Comparison of ENCODE assay signal across 15 cellular contexts in genomic region chr6:47358440-47359225, GRCh38. TPM values are rescaled to one million over a fixed set of nuclear protein-coding genes. Genes with fewer than 3 reads are reported as not detected.
DNase-seq lines count a peak whose midpoint lies in the region; ATAC-seq, FAIRE-seq and TF ChIP-seq lines count a peak whose summit lies in the region.
"Had no signal": no experiment of that assay in that cellular context is flagged by ENCODE, and none has a peak within 500 bp of the region (broad histone marks: within the 10 kb centered on the region; RNA-seq: fewer than 3 reads in every experiment).

No MANE protein-coding gene starts in this region.

- TF ChIP-seq CTCF in HepG2 (CRISPR knock-in tag; IDR thresholded peaks at IDR 0.05) (no peak), right lobe of liver (IDR thresholded peaks at IDR 0.05) (no peak), foreskin fibroblast (IDR thresholded peaks at IDR 0.05; ENCODE audit: low read depth, low read length) (no peak)

- H3K79me2 ChIP-seq in HepG2 (ENCODE audit: insufficient read depth, low read length), result no peaks in the 10 kb centered on the region
- H3K79me2 ChIP-seq in Karpas-422 (ENCODE audit: low read length), result no peaks in the 10 kb centered on the region

- no peaks in the 10 kb centered on the region for H3K9me3 ChIP-seq in HepG2 (ENCODE audit: low read length)
- no peaks in the 10 kb centered on the region for H3K9me3 ChIP-seq in right lobe of liver
- H3K9me3 ChIP-seq in Karpas-422 (ENCODE audit: low read length), result no peaks in the 10 kb centered on the region

- H3K27ac ChIP-seq in HepG2 (ENCODE audit: extremely low read length, insufficient read depth, low read length) (no peak overlapping the region), right lobe of liver (no peak overlapping the region), Karpas-422 (ENCODE audit: low read length) (no peak overlapping the region)
- H3K27ac ChIP-seq: HL-60 had no signal

- TF ChIP-seq RAD21 in HepG2 (CRISPR knock-in tag; IDR thresholded peaks at IDR 0.05), result no peak

- ATAC-seq in HepG2 (no peak), right lobe of liver (no peak), HG02885 (IDR thresholded peaks at IDR 0.05; ENCODE audit: poor library complexity, unreplicated experiment) (peak; percentile 53), GM19397 (IDR thresholded peaks at IDR 0.05; ENCODE audit: unreplicated experiment) (no peak)

- H3K4me1 ChIP-seq in HepG2 (ENCODE audit: insufficient read depth, low read length), result peaks cover 20% of the 10 kb centered on the region
- H3K4me1 ChIP-seq in right lobe of liver, result peaks cover 0 to 6% (median 2%) of the 10 kb centered on the region in 4 donors
- H3K4me1 ChIP-seq in Karpas-422 (ENCODE audit: low read length), result peaks cover 19% of the 10 kb centered on the region

- H3K27me3 ChIP-seq in HepG2 (ENCODE audit: control insufficient read depth in 1 of 2, insufficient read depth in 2 of 2, low read length in 2 of 2) (peaks cover 0 to 9% of the 10 kb centered on the region in 2 experiments; a peak in 2 of 5 replicates), right lobe of liver (no peaks in the 10 kb centered on the region), Karpas-422 (ENCODE audit: low read length) (peaks cover 3% of the 10 kb centered on the region; the same call in 1 of the 2 replicates)

- in situ Hi-C loops in HepG2 (cut with HindIII; ENCODE audit: extremely low pct_ligation_motif_present, low pct_unique_long_range_greater_than_20kb), result no loop called here

- POLR2A ChIA-PET in HepG2 (lab: Yijun Ruan, JAX), result no interaction called here

- H4K20me1 ChIP-seq in HepG2 (ENCODE audit: insufficient read depth, low read length) (no peaks in the 10 kb centered on the region), Karpas-422 (ENCODE audit: insufficient read depth, low read depth, low read length) (no peaks in the 10 kb centered on the region)

- H3K36me3 ChIP-seq in HepG2 (replicated peaks in 1 of 2; ENCODE audit: control insufficient read depth in 1 of 2, insufficient read depth in 2 of 2, low read length in 2 of 2), result no peaks in the 10 kb centered on the region
- H3K36me3 ChIP-seq in right lobe of liver, result no peaks in the 10 kb centered on the region
- no peaks in the 10 kb centered on the region for H3K36me3 ChIP-seq in Karpas-422 (ENCODE audit: insufficient read depth, low read length)

- no peaks in the 10 kb centered on the region for H3K9me2 ChIP-seq in Karpas-422 (replicated peaks; ENCODE audit: insufficient read depth, low read length)

- peak overlapping the region; percentile 3 for H2AFZ ChIP-seq in HepG2 (ENCODE audit: low read length)
- H2AFZ ChIP-seq in Karpas-422 (ENCODE audit: low read length), result no peak overlapping the region

- H3K4me2 ChIP-seq in HepG2 (ENCODE audit: low read depth, low read length), result no peak overlapping the region
- H3K4me2 ChIP-seq in Karpas-422 (ENCODE audit: low read depth, low read length, poor library complexity, severe bottlenecking), result no peak overlapping the region

- DNase-seq in HepG2 (ENCODE audit: low spot score), result no peak
- DNase-seq in right lobe of liver, result no peak
- peak; percentile 78 for DNase-seq in NCI-H748 (lab: John Stamatoyannopoulos, UW; ENCODE audit: unreplicated experiment)
- DNase-seq in foreskin fibroblast, result no peak
- no peak for DNase-seq in CD1c-positive myeloid dendritic cell (ENCODE audit: extremely low spot score)
- no peak for DNase-seq in Karpas-422
- DNase-seq: activated CD4-positive, CD25-positive, alpha-beta regulatory T cell; kidney; midbrain; stimulated activated CD4-positive, alpha-beta T cell treated with anti-CD3 and anti-CD28 coated beads, Interleukin-12 subunit alpha, Interleukin-12 subunit beta, amount 100 ng/mL, for 4 hours had no signal

- no peak for TF ChIP-seq POLR2A in HepG2 (IDR thresholded peaks at IDR 0.05; ENCODE audit: insufficient read depth in 1 of 2, low read depth in 2 of 2, low read length in 2 of 2)
- TF ChIP-seq POLR2A in right lobe of liver (IDR thresholded peaks at IDR 0.05), result no peak

- intact Hi-C loops in HepG2 (cut with micrococcal nuclease; ENCODE audit: unreplicated experiment) (no loop called here), right lobe of liver (cut with DNase I) (no loop called here)

- FAIRE-seq in HepG2 (lab: Jason Lieb, UNC), result no peak
- FAIRE-seq: A204.1, endometrium, kidney had no signal

- 14% methylated on average over 6 of the region's 6 CpGs for WGBS in HepG2 (ENCODE audit: low lambda C conversion rate)
- WGBS in right lobe of liver (ENCODE audit: insufficient coverage, low coverage, low lambda C conversion rate, missing lambda C conversion rate), result 60% methylated on average over 6 of the region's 6 CpGs

- BruUV-seq in HepG2 (replicated peaks; lab: Mats Ljungman, UMichigan), result no TSS peak

- CTCF ChIA-PET in HepG2 (lab: Yijun Ruan, JAX; ENCODE audit: low intra/inter-chr PET ratio, low total read pairs), result no interaction called here

- TF ChIP-seq EP300 in HepG2 (IDR thresholded peaks at IDR 0.05; ENCODE audit: low read depth in 2 of 2, low read length in 2 of 2), result no peak
- TF ChIP-seq EP300 in HepG2 (CRISPR knock-in tag; IDR thresholded peaks at IDR 0.05; ENCODE audit: borderline replicate concordance), result no peak

- H3K9ac ChIP-seq in HepG2 (ENCODE audit: insufficient read depth, low read depth, low read length) (no peak overlapping the region), Karpas-422 (ENCODE audit: low read length) (no peak overlapping the region)

- H3K4me3 ChIP-seq in HepG2 (replicated peaks in 1 of 3; ENCODE audit: insufficient read depth in 1 of 3, low read depth in 2 of 3, low read length in 3 of 3) (no peak overlapping the region), right lobe of liver (no peak overlapping the region), foreskin fibroblast (ENCODE audit: low read depth in 1 of 2, low read length in 2 of 2) (no peak overlapping the region), Karpas-422 (ENCODE audit: low read length) (no peak overlapping the region)

TF ChIP-seq in HepG2, 621 proteins besides CTCF, POLR2A, EP300 and RAD21 (continues in another document):
- TF ChIP-seq HNF1A (IDR thresholded peaks at IDR 0.05; ENCODE audit: low read depth), result no peak
- no peak for TF ChIP-seq HNF1A (CRISPR knock-in tag; IDR thresholded peaks at IDR 0.05; ENCODE audit: borderline replicate concordance)
- no peak for TF ChIP-seq CREB1 (IDR thresholded peaks at IDR 0.05)
- 0 out of 2 replicates have a peak, but pooled peaks have one; percentile 14 for TF ChIP-seq CREB1 (CRISPR knock-in tag; IDR thresholded peaks at IDR 0.05)

RNA-seq across cellular contexts. Expression of gene TNFRSF21, which starts 48.9 kb away (rescaled TPM):
- total RNA-seq in HepG2 (2016; rRNA removed; fragmentation: Illumina TruSeq; extraction: Trizol), result 35.4 and 46.3 TPM in 2 replicates
- total RNA-seq in HepG2 (2016; cell fraction: cytosol; rRNA removed; fragmentation: Illumina TruSeq; extraction: Trizol; ENCODE audit: low read depth), result 64.4 and 66.8 TPM in 2 replicates
- 32.9 and 45.1 TPM in 2 replicates for total RNA-seq in HepG2 (2016; cell fraction: insoluble cytoplasmic fraction; rRNA removed; fragmentation: Illumina TruSeq; extraction: Trizol)
- 83.9 and 85.3 TPM in 2 replicates for total RNA-seq in HepG2 (2016; cell fraction: membrane; rRNA removed; fragmentation: Illumina TruSeq; extraction: Trizol)
- 42.5 and 44.5 TPM in 2 replicates for total RNA-seq in HepG2 (2016; cell fraction: nucleus; rRNA removed; fragmentation: Illumina TruSeq; extraction: Trizol)
- 24.8 and 27.5 TPM in 2 replicates for polyA plus RNA-seq in HepG2 (2011; rRNA removed)
- 28.3 and 32.5 TPM in 2 replicates for polyA plus RNA-seq in HepG2 (2011; cell fraction: cytosol; rRNA removed)
- polyA plus RNA-seq in HepG2 (2011; cell fraction: nucleus; rRNA removed), result 26.7 and 28.4 TPM in 2 replicates
- polyA plus RNA-seq in HepG2 (2012), result 29.4 and 72.1 TPM in 2 replicates
- 7.7 and 9.6 TPM in 2 replicates for polyA plus RNA-seq in HepG2 (2016; cell fraction: cytosol; fragmentation: Illumina TruSeq; extraction: Trizol; ENCODE audit: low read depth)
- polyA plus RNA-seq in HepG2 (2016; cell fraction: insoluble cytoplasmic fraction; fragmentation: Illumina TruSeq; extraction: Trizol; ENCODE audit: low read depth), result 42.9 and 49.8 TPM in 2 replicates
- polyA plus RNA-seq in HepG2 (2016; cell fraction: membrane; fragmentation: Illumina TruSeq; extraction: Trizol; ENCODE audit: low read depth), result 32.5 and 38.1 TPM in 2 replicates
- polyA plus RNA-seq in HepG2 (2016; cell fraction: nucleus; fragmentation: Illumina TruSeq; extraction: Trizol; ENCODE audit: insufficient read depth, low read depth), result 56.9 and 64.9 TPM in 2 replicates
- polyA minus RNA-seq in HepG2 (2011; rRNA and poly(A)+ RNA removed; ENCODE audit: low replicate concordance), result 26.7 and 80.6 TPM in 2 replicates
- polyA minus RNA-seq in HepG2 (2011; cell fraction: cytosol; rRNA and poly(A)+ RNA removed), result 40.3 and 44.4 TPM in 2 replicates
- 66.8 and 71.1 TPM in 2 replicates for polyA minus RNA-seq in HepG2 (2011; cell fraction: nucleus; rRNA and poly(A)+ RNA removed)
- 1 to 10 TPM; 1.9 to 7.9 (median 5.3) TPM for total RNA-seq in right lobe of liver
- 0.04 and 0.07 TPM in 2 replicates for total RNA-seq in Karpas-422 (2014; rRNA removed; shearing (Covaris generic); ENCODE audit: low replicate concordance)
